Comparison of ENCODE assay signal across 10 cellular contexts in the genomic region with DNA sequence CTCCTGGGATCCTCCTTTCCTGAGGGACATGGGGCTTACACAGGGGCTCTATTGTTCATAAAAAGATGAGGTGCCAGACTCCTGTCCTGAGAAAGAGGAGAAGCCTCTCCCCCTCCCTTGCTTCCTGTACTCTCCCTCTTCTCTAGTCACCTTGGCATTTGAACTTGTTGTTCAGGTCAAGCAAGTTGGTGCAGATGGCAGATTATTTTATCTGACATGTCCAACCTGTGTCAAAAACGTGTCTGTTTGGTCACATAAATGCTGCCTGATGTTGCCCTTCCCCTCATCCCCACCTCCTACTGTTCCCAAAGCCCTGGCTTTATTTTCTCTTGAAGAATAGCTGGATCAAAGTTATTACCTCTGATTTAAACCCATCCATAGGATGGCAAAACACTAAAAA.
DNase-seq lines count a peak whose midpoint lies in the region; ATAC-seq and TF ChIP-seq lines count a peak whose summit lies in the region.
"Had no signal": no experiment of that assay in that cellular context is flagged by ENCODE, and none has a peak within 500 bp of the region (broad histone marks: within the 10 kb centered on the region; RNA-seq: fewer than 3 reads in every experiment).

No MANE protein-coding gene starts in this region.

- H3K36me3 Mint-ChIP-seq in glutamatergic neuron (ENCODE audit: unreplicated experiment): no peaks in the 10 kb centered on the region
- H3K36me3 Mint-ChIP-seq in activated naive CD8-positive, alpha-beta T cell treated with anti-CD3 and anti-CD28 coated beads, Interleukin-2, amount 50 U/mL, for 24 hours (ENCODE audit: low read depth): no peaks in the 10 kb centered on the region

- H3K36me3 ChIP-seq in skeletal muscle satellite cell (ENCODE audit: insufficient read depth, low read length): no peaks in the 10 kb centered on the region
- H3K36me3 ChIP-seq: BLaER1 treated with 17β-estradiol and CSF1 and Interleukin-3, amounts not matched to agents 10 nM and 100 nM had no signal

- peaks cover 37% of the 10 kb centered on the region for H3K4me1 Mint-ChIP-seq in glutamatergic neuron (ENCODE audit: low read depth, unreplicated experiment)
- H3K4me1 Mint-ChIP-seq in activated naive CD8-positive, alpha-beta T cell treated with anti-CD3 and anti-CD28 coated beads, Interleukin-2, amount 50 U/mL, for 24 hours: no peaks in the 10 kb centered on the region

- no peaks in the 10 kb centered on the region for H3K9me3 ChIP-seq in skeletal muscle satellite cell (replicated peaks; ENCODE audit: low read length)
- H3K9me3 ChIP-seq: BLaER1 treated with 17β-estradiol and CSF1 and Interleukin-3, amounts not matched to agents 10 nM and 100 nM had no signal

- peak overlapping the region; percentile 95 for H3K27ac Mint-ChIP-seq in glutamatergic neuron (ENCODE audit: unreplicated experiment)
- no peak overlapping the region for H3K27ac Mint-ChIP-seq in activated naive CD8-positive, alpha-beta T cell treated with anti-CD3 and anti-CD28 coated beads, Interleukin-2, amount 50 U/mL, for 24 hours

- H3K4me1 ChIP-seq in skeletal muscle satellite cell (ENCODE audit: control insufficient read depth, insufficient read depth, low read length): peaks cover 60% of the 10 kb centered on the region
- H3K4me1 ChIP-seq: BLaER1 treated with 17β-estradiol and CSF1 and Interleukin-3, amounts not matched to agents 10 nM and 100 nM had no signal

- ATAC-seq in SK-N-SH treated with all-trans-retinoic acid at 6 μM for 48 hours: peak; percentile 3; the same call in 2 of the 3 replicates
- no peak for ATAC-seq in GM19023 (IDR thresholded peaks at IDR 0.05; ENCODE audit: unreplicated experiment)
- no peak for ATAC-seq in activated naive CD8-positive, alpha-beta T cell treated with anti-CD3 and anti-CD28 coated beads, Interleukin-2, amount 50 U/mL, for 24 hours

- H3K4me2 ChIP-seq in skeletal muscle satellite cell (ENCODE audit: low read length): peak overlapping the region; percentile 56
- H3K4me2 ChIP-seq: BLaER1 treated with 17β-estradiol and CSF1 and Interleukin-3, amounts not matched to agents 10 nM and 100 nM had no signal

- peak overlapping the region; percentile 67 for H3K4me3 Mint-ChIP-seq in glutamatergic neuron (ENCODE audit: unreplicated experiment)
- H3K4me3 Mint-ChIP-seq in activated naive CD8-positive, alpha-beta T cell treated with anti-CD3 and anti-CD28 coated beads, Interleukin-2, amount 50 U/mL, for 24 hours: no peak overlapping the region

- H3K9ac ChIP-seq in skeletal muscle satellite cell (ENCODE audit: low read depth, low read length): peak overlapping the region; percentile 85
- H3K9ac ChIP-seq: BLaER1 treated with 17β-estradiol and CSF1 and Interleukin-3, amounts not matched to agents 10 nM and 100 nM had no signal

- no peak overlapping the region for H3K4me3 ChIP-seq in skeletal muscle satellite cell (ENCODE audit: low read length)
- H3K4me3 ChIP-seq: BLaER1 treated with 17β-estradiol and CSF1 and Interleukin-3, amounts not matched to agents 10 nM and 100 nM had no signal

- H3K9me3 Mint-ChIP-seq in glutamatergic neuron (ENCODE audit: unreplicated experiment): peaks cover 3% of the 10 kb centered on the region
- no peaks in the 10 kb centered on the region for H3K9me3 Mint-ChIP-seq in activated naive CD8-positive, alpha-beta T cell treated with anti-CD3 and anti-CD28 coated beads, Interleukin-2, amount 50 U/mL, for 24 hours

- DNase-seq in DMS153 treated with DMSO at 0.1 percent for 48 hours (lab: John Stamatoyannopoulos, UW; ENCODE audit: unreplicated experiment): peak; percentile 48
- DNase-seq in glutamatergic neuron: no peak
- no peak for DNase-seq in activated naive CD8-positive, alpha-beta T cell treated with anti-CD3 and anti-CD28 coated beads, Interleukin-2, amount 50 U/mL, for 24 hours
- DNase-seq in activated CD8-positive, alpha-beta memory T cell treated with anti-CD3 and anti-CD28 coated beads for 24 hours: no peak
- DNase-seq in COLO668 (lab: John Stamatoyannopoulos, UW; ENCODE audit: unreplicated experiment): no peak
- DNase-seq: NCI-H345 had no signal

- no peak for TF ChIP-seq CTCF in glutamatergic neuron (IDR thresholded peaks at IDR 0.05; ENCODE audit: partially characterized antibody, unreplicated experiment)

- peaks cover 5% of the 10 kb centered on the region for H3K27me3 Mint-ChIP-seq in glutamatergic neuron (ENCODE audit: unreplicated experiment)
- H3K27me3 Mint-ChIP-seq in activated naive CD8-positive, alpha-beta T cell treated with anti-CD3 and anti-CD28 coated beads, Interleukin-2, amount 50 U/mL, for 24 hours: peaks cover 9% of the 10 kb centered on the region

- H3K27me3 ChIP-seq in skeletal muscle satellite cell (ENCODE audit: control insufficient read depth, insufficient read depth, low read length): no peaks in the 10 kb centered on the region
- H3K27me3 ChIP-seq: BLaER1 treated with 17β-estradiol and CSF1 and Interleukin-3, amounts not matched to agents 10 nM and 100 nM had no signal

TF ChIP-seq in SK-N-SH treated with all-trans-retinoic acid at 6 μM for 48 hours, 23 proteins besides CTCF, POLR2A, EP300 and RAD21:
- TF ChIP-seq ZNF8 (CRISPR knock-in tag; IDR thresholded peaks at IDR 0.05): no peak
- TF ChIP-seq, protein P1, sequence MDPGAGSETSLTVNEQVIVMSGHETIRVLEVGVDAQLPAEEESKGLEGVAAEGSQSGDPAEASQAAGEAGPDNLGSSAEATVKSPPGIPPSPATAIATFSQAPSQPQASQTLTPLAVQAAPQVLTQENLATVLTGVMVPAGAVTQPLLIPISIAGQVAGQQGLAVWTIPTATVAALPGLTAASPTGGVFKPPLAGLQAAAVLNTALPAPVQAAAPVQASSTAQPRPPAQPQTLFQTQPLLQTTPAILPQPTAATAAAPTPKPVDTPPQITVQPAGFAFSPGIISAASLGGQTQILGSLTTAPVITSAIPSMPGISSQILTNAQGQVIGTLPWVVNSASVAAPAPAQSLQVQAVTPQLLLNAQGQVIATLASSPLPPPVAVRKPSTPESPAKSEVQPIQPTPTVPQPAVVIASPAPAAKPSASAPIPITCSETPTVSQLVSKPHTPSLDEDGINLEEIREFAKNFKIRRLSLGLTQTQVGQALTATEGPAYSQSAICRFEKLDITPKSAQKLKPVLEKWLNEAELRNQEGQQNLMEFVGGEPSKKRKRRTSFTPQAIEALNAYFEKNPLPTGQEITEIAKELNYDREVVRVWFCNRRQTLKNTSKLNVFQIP (CRISPR knock-in tag; IDR thresholded peaks at IDR 0.05; ENCODE audit: borderline replicate concordance, low read depth): no peak
- TF ChIP-seq PPARA (CRISPR knock-in tag; IDR thresholded peaks at IDR 0.05; ENCODE audit: borderline replicate concordance): no peak
TF ChIP-seq in SK-N-SH treated with all-trans-retinoic acid at 6 μM for 48 hours: peak in this region for 0.
